Comparison of ENCODE assay signal across 16 cellular contexts in genomic region chr13:97100821-97101220, GRCh38.
"Had no signal": no experiment of that assay in that cellular context is flagged by ENCODE, and none has a peak within 500 bp of the region (broad histone marks: within the 10 kb centered on the region; RNA-seq: fewer than 3 reads in every experiment).

No MANE protein-coding gene starts in this region.

- H3K4me3 ChIP-seq: coronary artery, esophagus squamous epithelium, left lung, pancreas, stomach, testis, upper lobe of left lung had no signal

- H3K27ac ChIP-seq: coronary artery, esophagus squamous epithelium, left lung, pancreas, stomach, testis, upper lobe of left lung had no signal

- DNase-seq: activated naive CD4-positive, alpha-beta T cell; activated naive CD8-positive, alpha-beta T cell treated with anti-CD3 and anti-CD28 coated beads, Interleukin-2, amount 10 ng/mL, durations not matched to agents 7 days and 5 days; central memory CD4-positive, alpha-beta T cell; effector CD4-positive, alpha-beta T cell; esophagus squamous epithelium; hippocampal formation; kidney; left lung; mammary epithelial cell; naive B cell; pancreas; stomach; testis; upper lobe of left lung had no signal

- H3K27me3 ChIP-seq: esophagus squamous epithelium, left lung, pancreas, stomach, testis, upper lobe of left lung had no signal

- ATAC-seq: left lung, pancreas, sciatic nerve had no signal

- H3K9me3 ChIP-seq: esophagus squamous epithelium, left lung, pancreas, testis, upper lobe of left lung had no signal

- H3K4me1 ChIP-seq: esophagus squamous epithelium, left lung, pancreas, stomach, testis, upper lobe of left lung had no signal

- FAIRE-seq: kidney, pancreas had no signal

- H3K36me3 ChIP-seq: esophagus squamous epithelium, left lung, pancreas, stomach, upper lobe of left lung had no signal
